ENCODE assay signal across 2 cellular contexts in the genomic region with DNA sequence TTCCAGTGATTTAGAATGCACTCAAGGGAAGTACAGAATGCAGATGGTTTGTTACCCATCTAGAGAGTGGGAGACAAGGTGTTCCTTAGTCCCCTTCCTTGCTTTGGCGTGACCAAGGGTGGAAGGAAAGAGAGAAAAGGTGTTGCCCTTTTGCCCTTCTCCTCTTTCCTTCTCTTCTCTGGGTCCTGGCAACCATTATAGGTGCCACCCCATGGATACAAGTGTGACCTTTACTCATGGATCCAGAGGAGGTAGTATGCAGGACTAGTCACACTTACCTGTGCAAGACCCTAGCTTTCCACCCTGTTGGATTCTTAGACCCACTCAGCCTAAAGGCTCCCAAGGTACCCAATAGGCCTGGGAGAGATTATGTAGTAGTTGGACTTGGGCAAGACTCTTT.
TF ChIP-seq lines count a peak whose summit lies in the region.

No MANE protein-coding gene starts in this region.

TF ChIP-seq in HEK293T, 16 proteins besides CTCF, POLR2A, EP300 and RAD21 (continued from another document):
- TF ChIP-seq FOXM1 (IDR thresholded peaks at IDR 0.05; ENCODE audit: borderline replicate concordance): no peak
- TF ChIP-seq FOXA1 (IDR thresholded peaks at IDR 0.05): no peak

TF ChIP-seq in GM12878, 131 proteins besides CTCF, POLR2A, EP300 and RAD21 (continued from another document and continues in another):
- TF ChIP-seq CEBPZ (IDR thresholded peaks at IDR 0.05; ENCODE audit: low read depth, low read length) (peak; percentile 83), BRCA1 (IDR thresholded peaks at IDR 0.05; ENCODE audit: low read depth, low read length) (no peak), MAX (IDR thresholded peaks at IDR 0.05; ENCODE audit: low read depth, low read length) (no peak), HCFC1 (IDR thresholded peaks at IDR 0.05; ENCODE audit: low read length) (no peak), HDGF (IDR thresholded peaks at IDR 0.05) (no peak), NRF1 (conservative IDR thresholded peaks at IDR 0.05; ENCODE audit: low read depth, low read length) (no peak), JUND (IDR thresholded peaks at IDR 0.05; ENCODE audit: low read depth, low read length) (no peak), SRF (IDR thresholded peaks at IDR 0.05; ENCODE audit: low read depth in 2 of 2, low read length in 2 of 2) (0 out of 4 replicates have a peak, but pooled peaks of 1 of the 2 experiments have one; percentile 17), MYB (IDR thresholded peaks at IDR 0.05; ENCODE audit: borderline replicate concordance, low read depth, low read length) (no peak), NR2C1 (IDR thresholded peaks at IDR 0.05) (no peak), EGR1 (IDR thresholded peaks at IDR 0.05; ENCODE audit: borderline replicate concordance in 1 of 2, low read depth in 2 of 2, low read length in 2 of 2) (no peak), MEF2B (IDR thresholded peaks at IDR 0.05; ENCODE audit: partially characterized antibody, poor library complexity, severe bottlenecking) (no peak), BMI1 (IDR thresholded peaks at IDR 0.05; ENCODE audit: borderline replicate concordance) (no peak), CBFB (IDR thresholded peaks at IDR 0.05; ENCODE audit: low read depth) (no peak), GABPA (IDR thresholded peaks at IDR 0.05; ENCODE audit: low read depth) (no peak), RB1 (IDR thresholded peaks at IDR 0.05; ENCODE audit: borderline replicate concordance) (peak; percentile 21; the same call in 1 of the 2 replicates), RELA (IDR thresholded peaks at IDR 0.05; ENCODE audit: borderline replicate concordance, partially characterized antibody) (no peak), IRF4 (IDR thresholded peaks at IDR 0.05; ENCODE audit: low read depth, low read length) (no peak), SP1 (IDR thresholded peaks at IDR 0.05; ENCODE audit: low read depth, low read length) (peak; percentile 69), EZH2 (IDR thresholded peaks at IDR 0.05; ENCODE audit: borderline replicate concordance, control insufficient read depth, low read depth, low read length) (no peak), SMARCA5 (IDR thresholded peaks at IDR 0.05) (peak; percentile 58; the same call in 1 of the 2 replicates), RFX5 (IDR thresholded peaks at IDR 0.05; ENCODE audit: low read depth, low read length) (no peak), NFIC (IDR thresholded peaks at IDR 0.05; ENCODE audit: low read depth, low read length) (no peak), NR2C2 (IDR thresholded peaks at IDR 0.05; ENCODE audit: borderline replicate concordance, control insufficient read depth, insufficient read length, low read depth) (no peak), STAT1 (conservative IDR thresholded peaks at IDR 0.05) (no peak), JUNB (IDR thresholded peaks at IDR 0.05) (no peak), SIX5 (IDR thresholded peaks at IDR 0.05; ENCODE audit: low read depth, low read length, severe bottlenecking) (no peak), FOS (IDR thresholded peaks at IDR 0.05; ENCODE audit: borderline replicate concordance, extremely low read depth, insufficient read length) (no peak), TCF7 (IDR thresholded peaks at IDR 0.05; ENCODE audit: borderline replicate concordance) (no peak), ZZZ3 (IDR thresholded peaks at IDR 0.05; ENCODE audit: control insufficient read depth, insufficient read length, low read depth) (no peak), CBX3 (IDR thresholded peaks at IDR 0.05; ENCODE audit: borderline replicate concordance, low read depth) (peak; percentile 98; the same call in 1 of the 2 replicates), NR2F1 (conservative IDR thresholded peaks at IDR 0.05) (no peak), SIN3A (IDR thresholded peaks at IDR 0.05; ENCODE audit: low read depth, low read length) (no peak), NBN (IDR thresholded peaks at IDR 0.05) (0 out of 2 replicates have a peak, but pooled peaks have one; percentile 20), TCF12 (IDR thresholded peaks at IDR 0.05; ENCODE audit: low read depth, low read length) (no peak), PAX5 (IDR thresholded peaks at IDR 0.05; ENCODE audit: borderline replicate concordance, low read depth, low read length) (no peak), TBL1XR1 (IDR thresholded peaks at IDR 0.05; ENCODE audit: low read depth, low read length) (no peak), TARDBP (IDR thresholded peaks at IDR 0.05; ENCODE audit: borderline replicate concordance) (no peak), MTA3 (IDR thresholded peaks at IDR 0.05; ENCODE audit: borderline replicate concordance, low read length) (peak; percentile 64; the same call in 1 of the 2 replicates), PML (IDR thresholded peaks at IDR 0.05; ENCODE audit: low read length) (no peak), BACH1 (IDR thresholded peaks at IDR 0.05; ENCODE audit: borderline replicate concordance) (no peak), CHD2 (IDR thresholded peaks at IDR 0.05; ENCODE audit: borderline replicate concordance, low read depth, low read length) (no peak), IKZF2 (IDR thresholded peaks at IDR 0.05) (no peak), YY1 (IDR thresholded peaks at IDR 0.05; ENCODE audit: low read depth, low read length) (peak; percentile 59), ZNF217 (IDR thresholded peaks at IDR 0.05) (no peak), RAD51 (IDR thresholded peaks at IDR 0.05) (no peak)
- TF ChIP-seq, protein P1, sequence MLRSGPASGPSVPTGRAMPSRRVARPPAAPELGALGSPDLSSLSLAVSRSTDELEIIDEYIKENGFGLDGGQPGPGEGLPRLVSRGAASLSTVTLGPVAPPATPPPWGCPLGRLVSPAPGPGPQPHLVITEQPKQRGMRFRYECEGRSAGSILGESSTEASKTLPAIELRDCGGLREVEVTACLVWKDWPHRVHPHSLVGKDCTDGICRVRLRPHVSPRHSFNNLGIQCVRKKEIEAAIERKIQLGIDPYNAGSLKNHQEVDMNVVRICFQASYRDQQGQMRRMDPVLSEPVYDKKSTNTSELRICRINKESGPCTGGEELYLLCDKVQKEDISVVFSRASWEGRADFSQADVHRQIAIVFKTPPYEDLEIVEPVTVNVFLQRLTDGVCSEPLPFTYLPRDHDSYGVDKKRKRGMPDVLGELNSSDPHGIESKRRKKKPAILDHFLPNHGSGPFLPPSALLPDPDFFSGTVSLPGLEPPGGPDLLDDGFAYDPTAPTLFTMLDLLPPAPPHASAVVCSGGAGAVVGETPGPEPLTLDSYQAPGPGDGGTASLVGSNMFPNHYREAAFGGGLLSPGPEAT (IDR thresholded peaks at IDR 0.05; ENCODE audit: low read depth): peak; percentile 43; the same call in 1 of the 2 replicates
- TF ChIP-seq, protein P2, sequence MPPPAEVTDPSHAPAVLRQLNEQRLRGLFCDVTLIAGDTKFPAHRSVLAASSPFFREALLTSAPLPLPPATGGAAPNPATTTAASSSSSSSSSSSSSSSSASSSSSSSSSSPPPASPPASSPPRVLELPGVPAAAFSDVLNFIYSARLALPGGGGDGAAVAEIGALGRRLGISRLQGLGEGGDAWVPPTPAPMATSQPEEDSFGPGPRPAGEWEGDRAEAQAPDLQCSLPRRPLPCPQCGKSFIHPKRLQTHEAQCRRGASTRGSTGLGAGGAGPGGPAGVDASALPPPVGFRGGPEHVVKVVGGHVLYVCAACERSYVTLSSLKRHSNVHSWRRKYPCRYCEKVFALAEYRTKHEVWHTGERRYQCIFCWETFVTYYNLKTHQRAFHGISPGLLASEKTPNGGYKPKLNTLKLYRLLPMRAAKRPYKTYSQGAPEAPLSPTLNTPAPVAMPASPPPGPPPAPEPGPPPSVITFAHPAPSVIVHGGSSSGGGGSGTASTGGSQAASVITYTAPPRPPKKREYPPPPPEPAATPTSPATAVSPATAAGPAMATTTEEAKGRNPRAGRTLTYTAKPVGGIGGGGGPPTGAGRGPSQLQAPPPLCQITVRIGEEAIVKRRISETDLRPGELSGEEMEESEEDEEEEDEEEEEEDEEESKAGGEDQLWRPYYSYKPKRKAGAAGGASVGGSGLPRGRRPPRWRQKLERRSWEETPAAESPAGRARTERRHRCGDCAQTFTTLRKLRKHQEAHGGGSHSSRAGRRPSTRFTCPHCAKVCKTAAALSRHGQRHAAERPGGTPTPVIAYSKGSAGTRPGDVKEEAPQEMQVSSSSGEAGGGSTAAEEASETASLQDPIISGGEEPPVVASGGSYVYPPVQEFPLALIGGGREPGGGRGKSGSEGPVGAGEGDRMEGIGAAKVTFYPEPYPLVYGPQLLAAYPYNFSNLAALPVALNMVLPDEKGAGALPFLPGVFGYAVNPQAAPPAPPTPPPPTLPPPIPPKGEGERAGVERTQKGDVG (CRISPR knock-in tag; IDR thresholded peaks at IDR 0.05): no peak
- TF ChIP-seq, protein P3, sequence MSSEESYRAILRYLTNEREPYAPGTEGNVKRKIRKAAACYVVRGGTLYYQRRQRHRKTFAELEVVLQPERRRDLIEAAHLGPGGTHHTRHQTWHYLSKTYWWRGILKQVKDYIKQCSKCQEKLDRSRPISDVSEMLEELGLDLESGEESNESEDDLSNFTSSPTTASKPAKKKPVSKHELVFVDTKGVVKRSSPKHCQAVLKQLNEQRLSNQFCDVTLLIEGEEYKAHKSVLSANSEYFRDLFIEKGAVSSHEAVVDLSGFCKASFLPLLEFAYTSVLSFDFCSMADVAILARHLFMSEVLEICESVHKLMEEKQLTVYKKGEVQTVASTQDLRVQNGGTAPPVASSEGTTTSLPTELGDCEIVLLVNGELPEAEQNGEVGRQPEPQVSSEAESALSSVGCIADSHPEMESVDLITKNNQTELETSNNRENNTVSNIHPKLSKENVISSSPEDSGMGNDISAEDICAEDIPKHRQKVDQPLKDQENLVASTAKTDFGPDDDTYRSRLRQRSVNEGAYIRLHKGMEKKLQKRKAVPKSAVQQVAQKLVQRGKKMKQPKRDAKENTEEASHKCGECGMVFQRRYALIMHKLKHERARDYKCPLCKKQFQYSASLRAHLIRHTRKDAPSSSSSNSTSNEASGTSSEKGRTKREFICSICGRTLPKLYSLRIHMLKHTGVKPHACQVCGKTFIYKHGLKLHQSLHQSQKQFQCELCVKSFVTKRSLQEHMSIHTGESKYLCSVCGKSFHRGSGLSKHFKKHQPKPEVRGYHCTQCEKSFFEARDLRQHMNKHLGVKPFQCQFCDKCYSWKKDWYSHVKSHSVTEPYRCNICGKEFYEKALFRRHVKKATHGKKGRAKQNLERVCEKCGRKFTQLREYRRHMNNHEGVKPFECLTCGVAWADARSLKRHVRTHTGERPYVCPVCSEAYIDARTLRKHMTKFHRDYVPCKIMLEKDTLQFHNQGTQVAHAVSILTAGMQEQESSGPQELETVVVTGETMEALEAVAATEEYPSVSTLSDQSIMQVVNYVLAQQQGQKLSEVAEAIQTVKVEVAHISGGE (CRISPR knock-in tag; IDR thresholded peaks at IDR 0.05): no peak
- TF ChIP-seq, protein P4, sequence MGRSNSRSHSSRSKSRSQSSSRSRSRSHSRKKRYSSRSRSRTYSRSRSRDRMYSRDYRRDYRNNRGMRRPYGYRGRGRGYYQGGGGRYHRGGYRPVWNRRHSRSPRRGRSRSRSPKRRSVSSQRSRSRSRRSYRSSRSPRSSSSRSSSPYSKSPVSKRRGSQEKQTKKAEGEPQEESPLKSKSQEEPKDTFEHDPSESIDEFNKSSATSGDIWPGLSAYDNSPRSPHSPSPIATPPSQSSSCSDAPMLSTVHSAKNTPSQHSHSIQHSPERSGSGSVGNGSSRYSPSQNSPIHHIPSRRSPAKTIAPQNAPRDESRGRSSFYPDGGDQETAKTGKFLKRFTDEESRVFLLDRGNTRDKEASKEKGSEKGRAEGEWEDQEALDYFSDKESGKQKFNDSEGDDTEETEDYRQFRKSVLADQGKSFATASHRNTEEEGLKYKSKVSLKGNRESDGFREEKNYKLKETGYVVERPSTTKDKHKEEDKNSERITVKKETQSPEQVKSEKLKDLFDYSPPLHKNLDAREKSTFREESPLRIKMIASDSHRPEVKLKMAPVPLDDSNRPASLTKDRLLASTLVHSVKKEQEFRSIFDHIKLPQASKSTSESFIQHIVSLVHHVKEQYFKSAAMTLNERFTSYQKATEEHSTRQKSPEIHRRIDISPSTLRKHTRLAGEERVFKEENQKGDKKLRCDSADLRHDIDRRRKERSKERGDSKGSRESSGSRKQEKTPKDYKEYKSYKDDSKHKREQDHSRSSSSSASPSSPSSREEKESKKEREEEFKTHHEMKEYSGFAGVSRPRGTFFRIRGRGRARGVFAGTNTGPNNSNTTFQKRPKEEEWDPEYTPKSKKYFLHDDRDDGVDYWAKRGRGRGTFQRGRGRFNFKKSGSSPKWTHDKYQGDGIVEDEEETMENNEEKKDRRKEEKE (IDR thresholded peaks at IDR 0.05): no peak
- TF ChIP-seq, protein P5, sequence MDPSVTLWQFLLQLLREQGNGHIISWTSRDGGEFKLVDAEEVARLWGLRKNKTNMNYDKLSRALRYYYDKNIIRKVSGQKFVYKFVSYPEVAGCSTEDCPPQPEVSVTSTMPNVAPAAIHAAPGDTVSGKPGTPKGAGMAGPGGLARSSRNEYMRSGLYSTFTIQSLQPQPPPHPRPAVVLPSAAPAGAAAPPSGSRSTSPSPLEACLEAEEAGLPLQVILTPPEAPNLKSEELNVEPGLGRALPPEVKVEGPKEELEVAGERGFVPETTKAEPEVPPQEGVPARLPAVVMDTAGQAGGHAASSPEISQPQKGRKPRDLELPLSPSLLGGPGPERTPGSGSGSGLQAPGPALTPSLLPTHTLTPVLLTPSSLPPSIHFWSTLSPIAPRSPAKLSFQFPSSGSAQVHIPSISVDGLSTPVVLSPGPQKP (IDR thresholded peaks at IDR 0.05; ENCODE audit: low read depth, low read length): no peak
